In genomic region chr9:16258708-16259107, GRCh38 we compare ENCODE assay signal across 29 cellular contexts.
A peak's percentile ranks its signal among the peaks of the same experiment; 100 is the strongest.
DNase-seq lines count a peak whose midpoint lies in the region; ATAC-seq, FAIRE-seq and TF ChIP-seq lines count a peak whose summit lies in the region.
"Had no signal": no experiment of that assay in that cellular context is flagged by ENCODE, and none has a peak within 500 bp of the region (broad histone marks: within the 10 kb centered on the region; RNA-seq: fewer than 3 reads in every experiment).

No MANE protein-coding gene starts in this region.

- WGBS in GM12878 (ENCODE audit: insufficient coverage, insufficient replicate concordance, low lambda C conversion rate, missing lambda C conversion rate) = 31% methylated on average over 8 of the region's 8 CpGs
- WGBS in heart left ventricle, 4 donors = 77 to 85% (median 82%) methylated on average over 8 of the region's 8 CpGs

- no peaks in the 10 kb centered on the region for H3K27me3 ChIP-seq in GM12878 (replicated peaks in 1 of 2; ENCODE audit: control insufficient read depth in 2 of 2, insufficient read depth in 2 of 2, low read length in 1 of 2)
- peaks cover 0 to 10% (median 0%) of the 10 kb centered on the region in 9 donors for H3K27me3 ChIP-seq in heart left ventricle

- SMC1A ChIA-PET in GM12878 (lab: Charles Lee; ENCODE audit: uncharacterized antibody, unreplicated experiment) = interaction anchor here (1.4 kb wide), 1 partner anchor 217 kb away, joined by 3 read pairs; no protein-coding TSS in a partner anchor

- peak overlapping the region in 1 of 2 donors; percentile 1 for H3K4me3 Mint-ChIP-seq in stimulated activated naive CD8-positive, alpha-beta T cell treated with anti-CD3 and anti-CD28 coated beads, Interleukin-15, amount 100 ng/mL, for 72 hours
- H3K4me3 Mint-ChIP-seq: activated CD4-positive, alpha-beta memory T cell treated with anti-CD3 and anti-CD28 coated beads, Interleukin-2, amount 10 ng/mL, durations not matched to agents 7 days and 5 days; T-cell had no signal

- no peak for FAIRE-seq in GM12878 (lab: Jason Lieb, UNC)
- FAIRE-seq: HepG2, small intestine had no signal

- BruUV-seq in GM12878 (replicated peaks; lab: Mats Ljungman, UMichigan) = no TSS peak

- H3K36me3 ChIP-seq in GM12878 (ENCODE audit: control insufficient read depth in 2 of 2, insufficient read depth in 2 of 2, low read length in 1 of 2) (no peaks in the 10 kb centered on the region), heart left ventricle (no peaks in the 10 kb centered on the region)

- TF ChIP-seq RAD21 in GM12878 (IDR thresholded peaks at IDR 0.05; ENCODE audit: insufficient read depth, low read depth, low read length) = no peak

- DNase-seq in stimulated activated naive CD8-positive, alpha-beta T cell treated with anti-CD3 and anti-CD28 coated beads, Interleukin-15, amount 100 ng/mL, for 72 hours = no peak
- DNase-seq in stimulated activated naive CD8-positive, alpha-beta T cell treated with anti-CD3 and anti-CD28 coated beads, Interleukin-15, Interleukin-2, amounts not matched to agents 100 U/mL and 50 U/mL, for 24 hours = no peak
- DNase-seq in GM12878 (ENCODE audit: low read depth, low spot score) (peak; percentile 19), heart left ventricle (no peak), RPMI8226 (no peak), NCI-H82 (lab: John Stamatoyannopoulos, UW) (no peak)
- DNase-seq: ACHN; activated CD4-positive, alpha-beta memory T cell treated with anti-CD3 and anti-CD28 coated beads, Interleukin-2, amount 10 ng/mL, durations not matched to agents 7 days and 5 days; activated CD4-positive, CD25-positive, alpha-beta regulatory T cell treated with anti-CD3 and anti-CD28 coated beads, Interleukin-2, amount 50 U/mL, for 72 hours; activated effector memory CD4-positive, alpha-beta T cell treated with Interleukin-2 at 50 U/mL for 16 hours; activated T-cell treated with anti-CD3 and anti-CD28 coated beads for 4 hours; effector memory CD4-positive, alpha-beta T cell; foreskin melanocyte; hippocampal formation; mesenchymal stem cell; NCI-H1436; NCI-H510A; occipital lobe; SIG-M5; small intestine; stimulated activated CD4-positive, alpha-beta T cell treated with anti-CD3 and anti-CD28 coated beads, Interleukin-2, amount 100 ng/mL, for 24 hours; substantia nigra; T-cell had no signal

- TF ChIP-seq CTCF in GM12878 (IDR thresholded peaks at IDR 0.05 in 2 of 3, conservative IDR thresholded peaks at IDR 0.05 in 1 of 3; ENCODE audit: control insufficient read depth in 2 of 3, extremely low read depth in 1 of 3, insufficient read depth in 1 of 3, low read depth in 3 of 3, low read length in 3 of 3) = no peak
- no peak for TF ChIP-seq CTCF in heart left ventricle (IDR thresholded peaks at IDR 0.05)

- in situ Hi-C loops in GM12878 (cut with MboI) = no loop called here

- peaks cover 1% of the 10 kb centered on the region for H3K27me3 Mint-ChIP-seq in stimulated activated naive CD8-positive, alpha-beta T cell treated with anti-CD3 and anti-CD28 coated beads, Interleukin-15, amount 100 ng/mL, for 72 hours
- H3K27me3 Mint-ChIP-seq: activated CD4-positive, alpha-beta memory T cell treated with anti-CD3 and anti-CD28 coated beads, Interleukin-2, amount 10 ng/mL, durations not matched to agents 7 days and 5 days had no signal

- peak overlapping the region in 1 of 2 donors; percentile 59 for H3K27ac Mint-ChIP-seq in stimulated activated naive CD8-positive, alpha-beta T cell treated with anti-CD3 and anti-CD28 coated beads, Interleukin-15, amount 100 ng/mL, for 72 hours
- H3K27ac Mint-ChIP-seq: activated CD4-positive, alpha-beta memory T cell treated with anti-CD3 and anti-CD28 coated beads, Interleukin-2, amount 10 ng/mL, durations not matched to agents 7 days and 5 days; T-cell had no signal

- TF ChIP-seq EP300 in GM12878 (IDR thresholded peaks at IDR 0.05; ENCODE audit: borderline replicate concordance in 1 of 2, control insufficient read depth in 1 of 2, low read depth in 2 of 2, low read length in 2 of 2) = no peak; a peak in 1 of 4 replicates

- H3K9me3 ChIP-seq in GM12878 (replicated peaks; ENCODE audit: control insufficient read depth, insufficient read depth, low read length) (no peaks in the 10 kb centered on the region), heart left ventricle (no peaks in the 10 kb centered on the region)

- no peak for TF ChIP-seq POLR2A in GM12878 (IDR thresholded peaks at IDR 0.05; ENCODE audit: low read depth, low read length)
- TF ChIP-seq POLR2A in heart left ventricle (IDR thresholded peaks at IDR 0.05) = no peak

- intact Hi-C loops in GM12878 (cut with micrococcal nuclease; ENCODE audit: unreplicated experiment) (no loop called here), heart left ventricle (cut with DNase I) (no loop called here)

- H2AFZ ChIP-seq in GM12878 (ENCODE audit: control insufficient read depth, low read depth, low read length) = no peak overlapping the region

- POLR2A ChIA-PET in GM12878 (lab: Charles Lee) = no interaction called here

- H3K4me1 ChIP-seq in GM12878 (ENCODE audit: control insufficient read depth, insufficient read depth, low read length) (no peaks in the 10 kb centered on the region), heart left ventricle (no peaks in the 10 kb centered on the region)

- H4K20me1 ChIP-seq in GM12878 (ENCODE audit: control insufficient read depth, insufficient read depth) = no peaks in the 10 kb centered on the region

- no peak overlapping the region for H3K4me2 ChIP-seq in GM12878 (ENCODE audit: control insufficient read depth, insufficient read depth)

- CTCF ChIA-PET in GM12878 (lab: Yijun Ruan, JAX) = no interaction called here

- no peak overlapping the region for H3K27ac ChIP-seq in GM12878 (ENCODE audit: control insufficient read depth, insufficient read depth)
- no peak overlapping the region for H3K27ac ChIP-seq in heart left ventricle
- H3K27ac ChIP-seq: HL-60 had no signal

- H3K9me3 Mint-ChIP-seq in stimulated activated naive CD8-positive, alpha-beta T cell treated with anti-CD3 and anti-CD28 coated beads, Interleukin-15, amount 100 ng/mL, for 72 hours = no peaks in the 10 kb centered on the region
- H3K9me3 Mint-ChIP-seq: activated CD4-positive, alpha-beta memory T cell treated with anti-CD3 and anti-CD28 coated beads, Interleukin-2, amount 10 ng/mL, durations not matched to agents 7 days and 5 days had no signal

- H3K4me3 ChIP-seq in GM12878 (no peak overlapping the region), heart left ventricle (no peak overlapping the region)

- H3K4me1 Mint-ChIP-seq in stimulated activated naive CD8-positive, alpha-beta T cell treated with anti-CD3 and anti-CD28 coated beads, Interleukin-15, amount 100 ng/mL, for 72 hours = peaks cover 20% of the 10 kb centered on the region
- H3K4me1 Mint-ChIP-seq: activated CD4-positive, alpha-beta memory T cell treated with anti-CD3 and anti-CD28 coated beads, Interleukin-2, amount 10 ng/mL, durations not matched to agents 7 days and 5 days had no signal

- peak; percentile 86 for ATAC-seq in stimulated activated naive CD8-positive, alpha-beta T cell treated with anti-CD3 and anti-CD28 coated beads, Interleukin-15, amount 100 ng/mL, for 72 hours
- ATAC-seq in stimulated activated naive CD8-positive, alpha-beta T cell treated with anti-CD3 and anti-CD28 coated beads, Interleukin-15, Interleukin-2, amounts not matched to agents 100 U/mL and 50 U/mL, for 24 hours = no peak
- ATAC-seq in HG03159 (IDR thresholded peaks at IDR 0.05; ENCODE audit: unreplicated experiment) (peak; percentile 49), GM12878 (peak; percentile 78), heart left ventricle (no peak)
- ATAC-seq: esophagus mucosa, HepG2, left lobe of liver, Panc1, T-cell had no signal

- H3K79me2 ChIP-seq in GM12878 (ENCODE audit: control insufficient read depth, insufficient read depth, low read length) = no peaks in the 10 kb centered on the region

- RAD21 ChIA-PET in GM12878 (lab: Charles Lee; ENCODE audit: unreplicated experiment) = interaction anchor here (0.6 kb wide), 1 partner anchor 431 kb away, joined by 3 read pairs; no protein-coding TSS in a partner anchor

- no peak overlapping the region for H3K9ac ChIP-seq in GM12878 (ENCODE audit: control insufficient read depth, insufficient read depth, low read length)

TF ChIP-seq in GM12878, 131 proteins besides CTCF, POLR2A, EP300 and RAD21 (continues in another document):
- no peak for TF ChIP-seq BHLHE40 (IDR thresholded peaks at IDR 0.05; ENCODE audit: borderline replicate concordance in 1 of 2, low read depth in 2 of 2, low read length in 1 of 2)
- TF ChIP-seq RFX5 (IDR thresholded peaks at IDR 0.05; ENCODE audit: low read depth, low read length) = peak; percentile 68; the same call in 1 of the 2 replicates
- TF ChIP-seq ZBTB4 (CRISPR knock-in tag; IDR thresholded peaks at IDR 0.05) = no peak
- no peak for TF ChIP-seq TARDBP (IDR thresholded peaks at IDR 0.05; ENCODE audit: borderline replicate concordance)
- TF ChIP-seq IKZF2 (IDR thresholded peaks at IDR 0.05) = peak; percentile 55 to 72; a peak in 2 of 4 replicates
- peak; percentile 67; the same call in 1 of the 2 replicates for TF ChIP-seq ZNF384 (IDR thresholded peaks at IDR 0.05; ENCODE audit: borderline replicate concordance, low read depth, low read length)
- TF ChIP-seq MTA3 (IDR thresholded peaks at IDR 0.05; ENCODE audit: borderline replicate concordance, low read length) = no peak
- peak; percentile 50 for TF ChIP-seq ATF7 (IDR thresholded peaks at IDR 0.05; ENCODE audit: low read depth)
- no peak for TF ChIP-seq MXI1 (IDR thresholded peaks at IDR 0.05; ENCODE audit: low read depth, low read length)

Comparison
In these comparisons a context has a peak if more than half of its experiments do, and no peak if none do; other contexts are left out.
1. ATAC-seq: peak in stimulated activated naive CD8-positive, alpha-beta T cell treated with anti-CD3 and anti-CD28 coated beads, Interleukin-15, amount 100 ng/mL, for 72 hours (single experiment), HG03159 (single experiment) and GM12878 (single experiment); none in stimulated activated naive CD8-positive, alpha-beta T cell treated with anti-CD3 and anti-CD28 coated beads, Interleukin-15, Interleukin-2, amounts not matched to agents 100 U/mL and 50 U/mL, for 24 hours (single experiment) and heart left ventricle (0 of 4).